Comparison of ENCODE assay signal across 1 cellular context in the genomic region with DNA sequence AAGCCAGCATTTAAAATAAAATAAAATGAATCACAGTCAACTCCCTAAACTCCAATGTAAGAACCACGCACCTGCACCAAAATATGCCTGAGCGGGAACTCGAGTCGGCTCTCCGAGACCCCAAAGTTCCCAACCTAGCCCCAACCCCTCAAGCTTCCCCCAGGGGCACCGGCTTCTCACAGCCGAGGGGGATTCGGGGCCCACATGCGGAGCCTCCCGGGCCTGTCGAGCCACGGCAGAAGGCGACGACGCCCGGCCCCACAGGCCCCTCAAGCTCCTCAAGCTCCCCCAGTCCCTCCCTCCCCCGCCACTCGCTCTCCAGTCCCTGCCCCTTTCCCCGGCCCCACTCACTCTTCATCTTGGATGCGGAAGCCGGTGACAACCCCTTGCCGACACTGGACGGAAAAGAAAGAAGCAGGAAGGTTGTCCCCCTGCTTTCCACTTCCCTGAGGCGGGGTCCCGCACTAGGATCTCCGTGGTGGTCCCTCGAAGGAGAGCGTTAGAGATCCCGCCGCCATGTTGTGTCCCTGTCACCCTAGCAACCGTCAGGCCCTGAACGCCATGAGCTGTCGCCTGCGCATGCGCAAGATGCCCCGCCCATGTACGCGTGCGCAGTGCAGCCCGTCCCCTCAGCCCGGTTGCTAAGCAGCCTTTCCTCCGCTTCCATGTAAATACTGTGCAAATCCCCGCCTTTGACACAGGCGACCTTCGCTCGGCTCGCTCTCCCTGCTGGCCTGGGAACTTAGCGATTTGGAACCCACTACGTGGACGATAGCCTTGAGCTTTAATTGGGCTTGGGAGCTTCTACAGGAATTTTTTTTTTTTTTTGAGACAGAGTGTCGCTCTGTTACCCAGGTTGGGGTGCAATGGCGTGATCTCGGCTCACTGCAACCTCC.
A peak's percentile ranks its signal among the peaks of the same experiment; 100 is the strongest.
TF ChIP-seq lines count a peak whose summit lies in the region.

A gene with protein sequence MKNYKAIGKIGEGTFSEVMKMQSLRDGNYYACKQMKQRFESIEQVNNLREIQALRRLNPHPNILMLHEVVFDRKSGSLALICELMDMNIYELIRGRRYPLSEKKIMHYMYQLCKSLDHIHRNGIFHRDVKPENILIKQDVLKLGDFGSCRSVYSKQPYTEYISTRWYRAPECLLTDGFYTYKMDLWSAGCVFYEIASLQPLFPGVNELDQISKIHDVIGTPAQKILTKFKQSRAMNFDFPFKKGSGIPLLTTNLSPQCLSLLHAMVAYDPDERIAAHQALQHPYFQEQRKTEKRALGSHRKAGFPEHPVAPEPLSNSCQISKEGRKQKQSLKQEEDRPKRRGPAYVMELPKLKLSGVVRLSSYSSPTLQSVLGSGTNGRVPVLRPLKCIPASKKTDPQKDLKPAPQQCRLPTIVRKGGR (minus strand): TSS at position 554 of the 896 bp plus-strand sequence. CDS start 196 bp downstream, at position 358.

TF ChIP-seq in HepG2, 621 proteins besides CTCF, POLR2A, EP300 and RAD21 (continued from another document and continues in another):
- TF ChIP-seq, protein P1, sequence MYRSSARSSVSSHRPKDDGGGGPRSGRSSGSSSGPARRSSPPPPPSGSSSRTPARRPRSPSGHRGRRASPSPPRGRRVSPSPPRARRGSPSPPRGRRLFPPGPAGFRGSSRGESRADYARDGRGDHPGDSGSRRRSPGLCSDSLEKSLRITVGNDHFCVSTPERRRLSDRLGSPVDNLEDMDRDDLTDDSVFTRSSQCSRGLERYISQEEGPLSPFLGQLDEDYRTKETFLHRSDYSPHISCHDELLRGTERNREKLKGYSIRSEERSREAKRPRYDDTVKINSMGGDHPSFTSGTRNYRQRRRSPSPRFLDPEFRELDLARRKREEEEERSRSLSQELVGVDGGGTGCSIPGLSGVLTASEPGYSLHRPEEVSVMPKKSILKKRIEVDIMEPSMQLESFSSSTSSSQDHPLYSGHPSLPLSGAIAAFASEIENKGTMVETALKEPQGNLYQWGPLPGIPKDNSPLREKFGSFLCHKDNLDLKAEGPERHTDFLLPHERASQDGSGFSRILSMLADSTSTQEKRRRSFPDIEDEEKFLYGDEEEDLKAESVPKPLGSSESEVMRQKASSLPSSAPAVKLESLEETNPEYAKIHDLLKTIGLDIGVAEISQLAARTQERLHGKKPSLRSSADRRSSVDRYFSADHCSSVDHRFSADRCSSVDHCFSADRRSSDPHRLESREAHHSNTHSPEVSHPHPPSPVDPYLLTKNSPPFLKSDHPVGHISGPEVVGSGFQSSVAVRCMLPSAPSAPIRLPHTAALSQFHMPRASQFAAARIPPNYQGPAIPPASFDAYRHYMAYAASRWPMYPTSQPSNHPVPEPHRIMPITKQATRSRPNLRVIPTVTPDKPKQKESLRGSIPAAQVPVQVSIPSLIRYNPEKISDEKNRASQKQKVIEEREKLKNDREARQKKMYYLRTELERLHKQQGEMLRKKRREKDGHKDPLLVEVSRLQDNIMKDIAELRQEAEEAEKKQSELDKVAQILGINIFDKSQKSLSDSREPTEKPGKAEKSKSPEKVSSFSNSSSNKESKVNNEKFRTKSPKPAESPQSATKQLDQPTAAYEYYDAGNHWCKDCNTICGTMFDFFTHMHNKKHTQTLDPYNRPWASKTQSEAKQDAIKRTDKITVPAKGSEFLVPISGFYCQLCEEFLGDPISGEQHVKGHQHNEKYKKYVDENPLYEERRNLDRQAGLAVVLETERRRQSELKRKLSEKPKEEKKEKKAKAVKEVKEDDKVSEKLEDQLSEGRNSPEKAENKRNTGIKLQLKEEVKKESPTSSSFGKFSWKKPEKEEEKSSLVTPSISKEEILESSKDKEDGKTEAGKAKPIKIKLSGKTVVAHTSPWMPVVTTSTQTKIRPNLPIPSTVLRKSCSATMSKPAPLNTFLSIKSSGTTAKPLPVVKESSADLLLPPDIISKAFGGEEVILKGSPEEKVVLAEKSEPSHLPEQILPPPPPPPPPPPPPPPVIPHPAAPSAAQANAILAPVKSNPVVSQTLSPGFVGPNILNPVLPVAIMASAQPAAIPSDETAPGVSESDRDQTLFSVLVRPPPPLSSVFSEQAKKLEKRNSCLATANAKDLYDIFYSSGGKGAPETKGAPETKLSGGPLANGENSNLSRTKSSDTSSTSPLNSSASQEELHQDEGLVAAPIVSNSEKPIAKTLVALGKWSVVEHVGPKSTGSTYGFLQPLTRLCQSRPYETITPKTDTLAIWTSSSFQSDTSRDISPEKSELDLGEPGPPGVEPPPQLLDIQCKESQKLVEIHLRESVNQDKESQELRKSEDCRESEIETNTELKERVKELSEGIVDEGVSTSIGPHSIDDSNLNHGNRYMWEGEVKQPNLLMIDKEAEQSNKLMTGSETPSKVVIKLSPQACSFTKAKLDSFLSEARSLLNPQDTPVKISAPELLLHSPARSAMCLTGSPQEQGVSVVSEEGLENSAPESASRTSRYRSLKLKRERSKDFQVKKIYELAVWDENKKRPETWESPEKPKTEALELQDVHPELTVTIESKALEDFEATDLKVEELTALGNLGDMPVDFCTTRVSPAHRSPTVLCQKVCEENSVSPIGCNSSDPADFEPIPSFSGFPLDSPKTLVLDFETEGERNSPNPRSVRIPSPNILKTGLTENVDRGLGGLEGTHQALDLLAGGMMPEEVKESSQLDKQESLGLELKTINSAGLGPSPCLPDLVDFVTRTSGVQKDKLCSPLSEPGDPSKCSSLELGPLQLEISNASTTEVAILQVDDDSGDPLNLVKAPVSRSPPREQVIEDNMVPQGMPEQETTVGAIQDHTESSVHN (CRISPR knock-in tag; IDR thresholded peaks at IDR 0.05): no peak
- TF ChIP-seq KLF13 (CRISPR knock-in tag; IDR thresholded peaks at IDR 0.05): no peak
- no peak for TF ChIP-seq CENPX (CRISPR knock-in tag; IDR thresholded peaks at IDR 0.05)
- no peak for TF ChIP-seq ZNF615 (CRISPR knock-in tag; IDR thresholded peaks at IDR 0.05; ENCODE audit: borderline replicate concordance)
- no peak for TF ChIP-seq TBL1XR1 (IDR thresholded peaks at IDR 0.05; ENCODE audit: borderline replicate concordance, low read length, partially characterized antibody)
- no peak for TF ChIP-seq GATA4 (IDR thresholded peaks at IDR 0.05; ENCODE audit: borderline replicate concordance, low read depth)
- no peak for TF ChIP-seq NFRKB (IDR thresholded peaks at IDR 0.05)
- TF ChIP-seq, protein P2, sequence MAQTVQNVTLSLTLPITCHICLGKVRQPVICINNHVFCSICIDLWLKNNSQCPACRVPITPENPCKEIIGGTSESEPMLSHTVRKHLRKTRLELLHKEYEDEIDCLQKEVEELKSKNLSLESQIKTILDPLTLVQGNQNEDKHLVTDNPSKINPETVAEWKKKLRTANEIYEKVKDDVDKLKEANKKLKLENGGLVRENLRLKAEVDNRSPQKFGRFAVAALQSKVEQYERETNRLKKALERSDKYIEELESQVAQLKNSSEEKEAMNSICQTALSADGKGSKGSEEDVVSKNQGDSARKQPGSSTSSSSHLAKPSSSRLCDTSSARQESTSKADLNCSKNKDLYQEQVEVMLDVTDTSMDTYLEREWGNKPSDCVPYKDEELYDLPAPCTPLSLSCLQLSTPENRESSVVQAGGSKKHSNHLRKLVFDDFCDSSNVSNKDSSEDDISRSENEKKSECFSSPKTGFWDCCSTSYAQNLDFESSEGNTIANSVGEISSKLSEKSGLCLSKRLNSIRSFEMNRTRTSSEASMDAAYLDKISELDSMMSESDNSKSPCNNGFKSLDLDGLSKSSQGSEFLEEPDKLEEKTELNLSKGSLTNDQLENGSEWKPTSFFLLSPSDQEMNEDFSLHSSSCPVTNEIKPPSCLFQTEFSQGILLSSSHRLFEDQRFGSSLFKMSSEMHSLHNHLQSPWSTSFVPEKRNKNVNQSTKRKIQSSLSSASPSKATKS (CRISPR knock-in tag; IDR thresholded peaks at IDR 0.05): no peak
- TF ChIP-seq ZNF12 (CRISPR knock-in tag; IDR thresholded peaks at IDR 0.05): no peak
- no peak for TF ChIP-seq YEATS4 (CRISPR knock-in tag; IDR thresholded peaks at IDR 0.05; ENCODE audit: borderline replicate concordance)
- TF ChIP-seq, protein P3, sequence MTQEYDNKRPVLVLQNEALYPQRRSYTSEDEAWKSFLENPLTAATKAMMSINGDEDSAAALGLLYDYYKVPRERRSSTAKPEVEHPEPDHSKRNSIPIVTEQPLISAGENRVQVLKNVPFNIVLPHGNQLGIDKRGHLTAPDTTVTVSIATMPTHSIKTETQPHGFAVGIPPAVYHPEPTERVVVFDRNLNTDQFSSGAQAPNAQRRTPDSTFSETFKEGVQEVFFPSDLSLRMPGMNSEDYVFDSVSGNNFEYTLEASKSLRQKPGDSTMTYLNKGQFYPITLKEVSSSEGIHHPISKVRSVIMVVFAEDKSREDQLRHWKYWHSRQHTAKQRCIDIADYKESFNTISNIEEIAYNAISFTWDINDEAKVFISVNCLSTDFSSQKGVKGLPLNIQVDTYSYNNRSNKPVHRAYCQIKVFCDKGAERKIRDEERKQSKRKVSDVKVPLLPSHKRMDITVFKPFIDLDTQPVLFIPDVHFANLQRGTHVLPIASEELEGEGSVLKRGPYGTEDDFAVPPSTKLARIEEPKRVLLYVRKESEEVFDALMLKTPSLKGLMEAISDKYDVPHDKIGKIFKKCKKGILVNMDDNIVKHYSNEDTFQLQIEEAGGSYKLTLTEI (CRISPR knock-in tag; conservative IDR thresholded peaks at IDR 0.05): no peak
- no peak; the same call in 1 of the 2 replicates for TF ChIP-seq ZNF510 (CRISPR knock-in tag; IDR thresholded peaks at IDR 0.05; ENCODE audit: low read depth)
- TF ChIP-seq RAD51 (IDR thresholded peaks at IDR 0.05; ENCODE audit: borderline replicate concordance): no peak
- TF ChIP-seq ZKSCAN1 (IDR thresholded peaks at IDR 0.05; ENCODE audit: low read length): no peak
- no peak for TF ChIP-seq MATR3 (CRISPR knock-in tag; IDR thresholded peaks at IDR 0.05)
- no peak for TF ChIP-seq SNRNP70 (IDR thresholded peaks at IDR 0.05; ENCODE audit: low read depth, low read length)
- TF ChIP-seq PPARG (CRISPR knock-in tag; conservative IDR thresholded peaks at IDR 0.05): peak; percentile 39; the same call in 1 of the 2 replicates
- peak; percentile 71 for TF ChIP-seq POLR2G (IDR thresholded peaks at IDR 0.05; ENCODE audit: low read depth, low read length)
- TF ChIP-seq PITX1 (CRISPR knock-in tag; IDR thresholded peaks at IDR 0.05): peak; percentile 83
- TF ChIP-seq, protein P4, sequence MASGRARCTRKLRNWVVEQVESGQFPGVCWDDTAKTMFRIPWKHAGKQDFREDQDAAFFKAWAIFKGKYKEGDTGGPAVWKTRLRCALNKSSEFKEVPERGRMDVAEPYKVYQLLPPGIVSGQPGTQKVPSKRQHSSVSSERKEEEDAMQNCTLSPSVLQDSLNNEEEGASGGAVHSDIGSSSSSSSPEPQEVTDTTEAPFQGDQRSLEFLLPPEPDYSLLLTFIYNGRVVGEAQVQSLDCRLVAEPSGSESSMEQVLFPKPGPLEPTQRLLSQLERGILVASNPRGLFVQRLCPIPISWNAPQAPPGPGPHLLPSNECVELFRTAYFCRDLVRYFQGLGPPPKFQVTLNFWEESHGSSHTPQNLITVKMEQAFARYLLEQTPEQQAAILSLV (CRISPR knock-in tag; IDR thresholded peaks at IDR 0.05; ENCODE audit: borderline replicate concordance): no peak
- no peak for TF ChIP-seq ZFP82 (CRISPR knock-in tag; IDR thresholded peaks at IDR 0.05; ENCODE audit: borderline replicate concordance)
- TF ChIP-seq, protein P5, sequence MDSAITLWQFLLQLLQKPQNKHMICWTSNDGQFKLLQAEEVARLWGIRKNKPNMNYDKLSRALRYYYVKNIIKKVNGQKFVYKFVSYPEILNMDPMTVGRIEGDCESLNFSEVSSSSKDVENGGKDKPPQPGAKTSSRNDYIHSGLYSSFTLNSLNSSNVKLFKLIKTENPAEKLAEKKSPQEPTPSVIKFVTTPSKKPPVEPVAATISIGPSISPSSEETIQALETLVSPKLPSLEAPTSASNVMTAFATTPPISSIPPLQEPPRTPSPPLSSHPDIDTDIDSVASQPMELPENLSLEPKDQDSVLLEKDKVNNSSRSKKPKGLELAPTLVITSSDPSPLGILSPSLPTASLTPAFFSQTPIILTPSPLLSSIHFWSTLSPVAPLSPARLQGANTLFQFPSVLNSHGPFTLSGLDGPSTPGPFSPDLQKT (CRISPR knock-in tag; IDR thresholded peaks at IDR 0.05; ENCODE audit: borderline replicate concordance): no peak
- TF ChIP-seq IKZF4 (CRISPR knock-in tag; IDR thresholded peaks at IDR 0.05; ENCODE audit: borderline replicate concordance, low read depth, not compliant biosample characterization): no peak
- no peak for TF ChIP-seq ARID2 (CRISPR knock-in tag; IDR thresholded peaks at IDR 0.05; ENCODE audit: borderline replicate concordance)
- peak; percentile 68; the same call in 1 of the 2 replicates for TF ChIP-seq TARDBP (CRISPR knock-in tag; IDR thresholded peaks at IDR 0.05)
- TF ChIP-seq, protein P6, sequence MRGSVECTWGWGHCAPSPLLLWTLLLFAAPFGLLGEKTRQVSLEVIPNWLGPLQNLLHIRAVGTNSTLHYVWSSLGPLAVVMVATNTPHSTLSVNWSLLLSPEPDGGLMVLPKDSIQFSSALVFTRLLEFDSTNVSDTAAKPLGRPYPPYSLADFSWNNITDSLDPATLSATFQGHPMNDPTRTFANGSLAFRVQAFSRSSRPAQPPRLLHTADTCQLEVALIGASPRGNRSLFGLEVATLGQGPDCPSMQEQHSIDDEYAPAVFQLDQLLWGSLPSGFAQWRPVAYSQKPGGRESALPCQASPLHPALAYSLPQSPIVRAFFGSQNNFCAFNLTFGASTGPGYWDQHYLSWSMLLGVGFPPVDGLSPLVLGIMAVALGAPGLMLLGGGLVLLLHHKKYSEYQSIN (CRISPR knock-in tag; IDR thresholded peaks at IDR 0.05; ENCODE audit: borderline replicate concordance): no peak
- TF ChIP-seq SRY (CRISPR knock-in tag; IDR thresholded peaks at IDR 0.05): no peak
- TF ChIP-seq, protein P7, sequence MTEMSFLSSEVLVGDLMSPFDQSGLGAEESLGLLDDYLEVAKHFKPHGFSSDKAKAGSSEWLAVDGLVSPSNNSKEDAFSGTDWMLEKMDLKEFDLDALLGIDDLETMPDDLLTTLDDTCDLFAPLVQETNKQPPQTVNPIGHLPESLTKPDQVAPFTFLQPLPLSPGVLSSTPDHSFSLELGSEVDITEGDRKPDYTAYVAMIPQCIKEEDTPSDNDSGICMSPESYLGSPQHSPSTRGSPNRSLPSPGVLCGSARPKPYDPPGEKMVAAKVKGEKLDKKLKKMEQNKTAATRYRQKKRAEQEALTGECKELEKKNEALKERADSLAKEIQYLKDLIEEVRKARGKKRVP (CRISPR knock-in tag; IDR thresholded peaks at IDR 0.05): no peak
- no peak for TF ChIP-seq ZNF549 (CRISPR knock-in tag; IDR thresholded peaks at IDR 0.05)
- TF ChIP-seq, protein P8, sequence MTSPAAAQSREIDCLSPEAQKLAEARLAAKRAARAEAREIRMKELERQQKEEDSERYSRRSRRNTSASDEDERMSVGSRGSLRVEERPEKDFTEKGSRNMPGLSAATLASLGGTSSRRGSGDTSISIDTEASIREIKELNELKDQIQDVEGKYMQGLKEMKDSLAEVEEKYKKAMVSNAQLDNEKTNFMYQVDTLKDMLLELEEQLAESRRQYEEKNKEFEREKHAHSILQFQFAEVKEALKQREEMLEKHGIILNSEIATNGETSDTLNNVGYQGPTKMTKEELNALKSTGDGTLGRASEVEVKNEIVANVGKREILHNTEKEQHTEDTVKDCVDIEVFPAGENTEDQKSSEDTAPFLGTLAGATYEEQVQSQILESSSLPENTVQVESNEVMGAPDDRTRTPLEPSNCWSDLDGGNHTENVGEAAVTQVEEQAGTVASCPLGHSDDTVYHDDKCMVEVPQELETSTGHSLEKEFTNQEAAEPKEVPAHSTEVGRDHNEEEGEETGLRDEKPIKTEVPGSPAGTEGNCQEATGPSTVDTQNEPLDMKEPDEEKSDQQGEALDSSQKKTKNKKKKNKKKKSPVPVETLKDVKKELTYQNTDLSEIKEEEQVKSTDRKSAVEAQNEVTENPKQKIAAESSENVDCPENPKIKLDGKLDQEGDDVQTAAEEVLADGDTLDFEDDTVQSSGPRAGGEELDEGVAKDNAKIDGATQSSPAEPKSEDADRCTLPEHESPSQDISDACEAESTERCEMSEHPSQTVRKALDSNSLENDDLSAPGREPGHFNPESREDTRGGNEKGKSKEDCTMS (CRISPR knock-in tag; conservative IDR thresholded peaks at IDR 0.05): no peak
- TF ChIP-seq KLF15 (CRISPR knock-in tag; IDR thresholded peaks at IDR 0.05; ENCODE audit: borderline replicate concordance): no peak
- TF ChIP-seq ZNF253 (CRISPR knock-in tag; IDR thresholded peaks at IDR 0.05; ENCODE audit: borderline replicate concordance): no peak
- no peak; the same call in 1 of the 2 replicates for TF ChIP-seq ZNF605 (CRISPR knock-in tag; IDR thresholded peaks at IDR 0.05)
